3 cellular contexts compared by ENCODE assay signal in the genomic region with DNA sequence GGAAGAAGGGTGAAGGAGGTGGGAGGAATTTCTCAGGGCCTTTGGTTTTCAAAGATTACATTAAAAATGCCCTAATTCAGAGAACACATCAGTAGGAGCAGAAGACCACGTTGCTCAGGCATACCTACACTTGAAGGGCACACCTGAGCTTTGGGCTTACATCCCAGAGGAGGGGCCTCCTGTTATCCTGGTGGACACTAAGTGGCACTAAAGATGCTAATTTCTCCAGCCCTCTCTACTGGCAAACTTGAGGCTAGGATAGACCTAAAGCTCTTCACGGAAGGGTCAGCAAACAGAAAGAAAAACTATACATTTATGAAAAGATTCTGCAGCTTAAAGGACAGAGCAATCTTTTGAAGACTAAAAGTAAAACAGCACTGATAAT.
TF ChIP-seq lines count a peak whose summit lies in the region.

No MANE protein-coding gene starts in this region.

TF ChIP-seq in A549, 52 proteins besides CTCF, POLR2A, EP300 and RAD21 (continued from another document):
- TF ChIP-seq, protein P1, sequence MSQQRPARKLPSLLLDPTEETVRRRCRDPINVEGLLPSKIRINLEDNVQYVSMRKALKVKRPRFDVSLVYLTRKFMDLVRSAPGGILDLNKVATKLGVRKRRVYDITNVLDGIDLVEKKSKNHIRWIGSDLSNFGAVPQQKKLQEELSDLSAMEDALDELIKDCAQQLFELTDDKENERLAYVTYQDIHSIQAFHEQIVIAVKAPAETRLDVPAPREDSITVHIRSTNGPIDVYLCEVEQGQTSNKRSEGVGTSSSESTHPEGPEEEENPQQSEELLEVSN (IDR thresholded peaks at IDR 0.05; ENCODE audit: borderline replicate concordance, low read depth), result no peak
- TF ChIP-seq CHD4 (IDR thresholded peaks at IDR 0.05; ENCODE audit: borderline replicate concordance), result no peak
- TF ChIP-seq CHD2 (IDR thresholded peaks at IDR 0.05; ENCODE audit: low read length, partially characterized antibody), result no peak
- no peak for TF ChIP-seq POLR2AphosphoS2 (conservative IDR thresholded peaks at IDR 0.05; ENCODE audit: low read length)
- TF ChIP-seq ESRRA (IDR thresholded peaks at IDR 0.05; ENCODE audit: borderline replicate concordance, low read length), result no peak
- no peak for TF ChIP-seq GATA3 (IDR thresholded peaks at IDR 0.05; ENCODE audit: borderline replicate concordance)
- no peak for TF ChIP-seq RFX5 (IDR thresholded peaks at IDR 0.05)
- TF ChIP-seq KDM1A (IDR thresholded peaks at IDR 0.05; ENCODE audit: low read depth), result no peak
- TF ChIP-seq, protein P2, sequence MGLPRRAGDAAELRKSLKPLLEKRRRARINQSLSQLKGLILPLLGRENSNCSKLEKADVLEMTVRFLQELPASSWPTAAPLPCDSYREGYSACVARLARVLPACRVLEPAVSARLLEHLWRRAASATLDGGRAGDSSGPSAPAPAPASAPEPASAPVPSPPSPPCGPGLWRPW (IDR thresholded peaks at IDR 0.05), result no peak
- TF ChIP-seq NR3C1 (IDR thresholded peaks at IDR 0.05), result no peak
- TF ChIP-seq EHF (CRISPR knock-in tag; IDR thresholded peaks at IDR 0.05), result no peak
- no peak for TF ChIP-seq TP53 (CRISPR knock-in tag; IDR thresholded peaks at IDR 0.05)
- TF ChIP-seq ZFP36 (IDR thresholded peaks at IDR 0.05; ENCODE audit: borderline replicate concordance, partially characterized antibody), result no peak
- no peak for TF ChIP-seq JUN (IDR thresholded peaks at IDR 0.05)
- no peak for TF ChIP-seq CEBPB (IDR thresholded peaks at IDR 0.05)

TF ChIP-seq in GM23338, 12 proteins besides CTCF, POLR2A, EP300 and RAD21 (continued from another document and continues in another):
- TF ChIP-seq, protein P3, sequence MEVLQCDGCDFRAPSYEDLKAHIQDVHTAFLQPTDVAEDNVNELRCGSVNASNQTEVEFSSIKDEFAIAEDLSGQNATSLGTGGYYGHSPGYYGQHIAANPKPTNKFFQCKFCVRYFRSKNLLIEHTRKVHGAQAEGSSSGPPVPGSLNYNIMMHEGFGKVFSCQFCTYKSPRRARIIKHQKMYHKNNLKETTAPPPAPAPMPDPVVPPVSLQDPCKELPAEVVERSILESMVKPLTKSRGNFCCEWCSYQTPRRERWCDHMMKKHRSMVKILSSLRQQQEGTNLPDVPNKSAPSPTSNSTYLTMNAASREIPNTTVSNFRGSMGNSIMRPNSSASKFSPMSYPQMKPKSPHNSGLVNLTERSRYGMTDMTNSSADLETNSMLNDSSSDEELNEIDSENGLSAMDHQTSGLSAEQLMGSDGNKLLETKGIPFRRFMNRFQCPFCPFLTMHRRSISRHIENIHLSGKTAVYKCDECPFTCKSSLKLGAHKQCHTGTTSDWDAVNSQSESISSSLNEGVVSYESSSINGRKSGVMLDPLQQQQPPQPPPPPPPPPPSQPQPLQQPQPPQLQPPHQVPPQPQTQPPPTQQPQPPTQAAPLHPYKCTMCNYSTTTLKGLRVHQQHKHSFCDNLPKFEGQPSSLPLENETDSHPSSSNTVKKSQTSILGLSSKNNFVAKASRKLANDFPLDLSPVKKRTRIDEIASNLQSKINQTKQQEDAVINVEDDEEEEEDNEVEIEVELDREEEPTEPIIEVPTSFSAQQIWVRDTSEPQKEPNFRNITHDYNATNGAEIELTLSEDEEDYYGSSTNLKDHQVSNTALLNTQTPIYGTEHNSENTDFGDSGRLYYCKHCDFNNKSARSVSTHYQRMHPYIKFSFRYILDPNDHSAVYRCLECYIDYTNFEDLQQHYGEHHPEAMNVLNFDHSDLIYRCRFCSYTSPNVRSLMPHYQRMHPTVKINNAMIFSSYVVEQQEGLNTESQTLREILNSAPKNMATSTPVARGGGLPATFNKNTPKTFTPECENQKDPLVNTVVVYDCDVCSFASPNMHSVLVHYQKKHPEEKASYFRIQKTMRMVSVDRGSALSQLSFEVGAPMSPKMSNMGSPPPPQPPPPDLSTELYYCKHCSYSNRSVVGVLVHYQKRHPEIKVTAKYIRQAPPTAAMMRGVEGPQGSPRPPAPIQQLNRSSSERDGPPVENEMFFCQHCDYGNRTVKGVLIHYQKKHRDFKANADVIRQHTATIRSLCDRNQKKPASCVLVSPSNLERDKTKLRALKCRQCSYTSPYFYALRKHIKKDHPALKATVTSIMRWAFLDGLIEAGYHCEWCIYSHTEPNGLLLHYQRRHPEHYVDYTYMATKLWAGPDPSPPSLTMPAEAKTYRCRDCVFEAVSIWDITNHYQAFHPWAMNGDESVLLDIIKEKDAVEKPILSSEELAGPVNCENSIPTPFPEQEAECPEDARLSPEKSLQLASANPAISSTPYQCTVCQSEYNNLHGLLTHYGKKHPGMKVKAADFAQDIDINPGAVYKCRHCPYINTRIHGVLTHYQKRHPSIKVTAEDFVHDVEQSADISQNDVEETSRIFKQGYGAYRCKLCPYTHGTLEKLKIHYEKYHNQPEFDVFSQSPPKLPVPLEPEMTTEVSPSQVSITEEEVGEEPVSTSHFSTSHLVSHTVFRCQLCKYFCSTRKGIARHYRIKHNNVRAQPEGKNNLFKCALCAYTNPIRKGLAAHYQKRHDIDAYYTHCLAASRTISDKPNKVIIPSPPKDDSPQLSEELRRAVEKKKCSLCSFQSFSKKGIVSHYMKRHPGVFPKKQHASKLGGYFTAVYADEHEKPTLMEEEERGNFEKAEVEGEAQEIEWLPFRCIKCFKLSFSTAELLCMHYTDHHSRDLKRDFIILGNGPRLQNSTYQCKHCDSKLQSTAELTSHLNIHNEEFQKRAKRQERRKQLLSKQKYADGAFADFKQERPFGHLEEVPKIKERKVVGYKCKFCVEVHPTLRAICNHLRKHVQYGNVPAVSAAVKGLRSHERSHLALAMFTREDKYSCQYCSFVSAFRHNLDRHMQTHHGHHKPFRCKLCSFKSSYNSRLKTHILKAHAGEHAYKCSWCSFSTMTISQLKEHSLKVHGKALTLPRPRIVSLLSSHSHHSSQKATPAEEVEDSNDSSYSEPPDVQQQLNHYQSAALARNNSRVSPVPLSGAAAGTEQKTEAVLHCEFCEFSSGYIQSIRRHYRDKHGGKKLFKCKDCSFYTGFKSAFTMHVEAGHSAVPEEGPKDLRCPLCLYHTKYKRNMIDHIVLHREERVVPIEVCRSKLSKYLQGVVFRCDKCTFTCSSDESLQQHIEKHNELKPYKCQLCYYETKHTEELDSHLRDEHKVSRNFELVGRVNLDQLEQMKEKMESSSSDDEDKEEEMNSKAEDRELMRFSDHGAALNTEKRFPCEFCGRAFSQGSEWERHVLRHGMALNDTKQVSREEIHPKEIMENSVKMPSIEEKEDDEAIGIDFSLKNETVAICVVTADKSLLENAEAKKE (CRISPR knock-in tag; IDR thresholded peaks at IDR 0.05), result no peak
- TF ChIP-seq CREB1 (CRISPR knock-in tag; IDR thresholded peaks at IDR 0.05; ENCODE audit: low read depth) (no peak), STAT1 (IDR thresholded peaks at IDR 0.05; ENCODE audit: unreplicated experiment) (no peak), NANOG (IDR thresholded peaks at IDR 0.05; ENCODE audit: borderline replicate concordance) (no peak), EZH2phosphoT487 (IDR thresholded peaks at IDR 0.05; ENCODE audit: unreplicated experiment) (no peak), JUNB (IDR thresholded peaks at IDR 0.05; ENCODE audit: unreplicated experiment) (no peak), ZNF331 (CRISPR knock-in tag; IDR thresholded peaks at IDR 0.05; ENCODE audit: low read depth) (no peak), ZNF114 (CRISPR knock-in tag; IDR thresholded peaks at IDR 0.05) (no peak)
- TF ChIP-seq, protein P4, sequence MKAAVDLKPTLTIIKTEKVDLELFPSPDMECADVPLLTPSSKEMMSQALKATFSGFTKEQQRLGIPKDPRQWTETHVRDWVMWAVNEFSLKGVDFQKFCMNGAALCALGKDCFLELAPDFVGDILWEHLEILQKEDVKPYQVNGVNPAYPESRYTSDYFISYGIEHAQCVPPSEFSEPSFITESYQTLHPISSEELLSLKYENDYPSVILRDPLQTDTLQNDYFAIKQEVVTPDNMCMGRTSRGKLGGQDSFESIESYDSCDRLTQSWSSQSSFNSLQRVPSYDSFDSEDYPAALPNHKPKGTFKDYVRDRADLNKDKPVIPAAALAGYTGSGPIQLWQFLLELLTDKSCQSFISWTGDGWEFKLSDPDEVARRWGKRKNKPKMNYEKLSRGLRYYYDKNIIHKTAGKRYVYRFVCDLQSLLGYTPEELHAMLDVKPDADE (IDR thresholded peaks at IDR 0.05), result no peak

TF ChIP-seq in SK-N-SH treated with all-trans-retinoic acid at 6 μM for 48 hours, 23 proteins besides CTCF, POLR2A, EP300 and RAD21 (continued from another document):
- no peak for TF ChIP-seq ZNF8 (CRISPR knock-in tag; IDR thresholded peaks at IDR 0.05)
- no peak for TF ChIP-seq TCF4 (CRISPR knock-in tag; IDR thresholded peaks at IDR 0.05; ENCODE audit: borderline replicate concordance)
